In genomic region chr21:42374457-42374856, GRCh38 we compare ENCODE assay signal across 1 cellular context.
TF ChIP-seq lines count a peak whose summit lies in the region.

No MANE protein-coding gene starts in this region.

TF ChIP-seq in K562, 482 proteins besides CTCF, POLR2A, EP300 and RAD21:
- TF ChIP-seq FUS (optimal IDR thresholded peaks at IDR 0.05; ENCODE audit: low read depth, low read length) (no peak), CBX5 (IDR thresholded peaks at IDR 0.05; ENCODE audit: borderline replicate concordance, low read depth) (no peak), ZBTB1 (CRISPR knock-in tag; IDR thresholded peaks at IDR 0.05; ENCODE audit: borderline replicate concordance, low read depth) (no peak), CBFA2T3 (IDR thresholded peaks at IDR 0.05) (no peak), ZBTB33 (CRISPR knock-in tag; IDR thresholded peaks at IDR 0.05) (no peak), BCOR (IDR thresholded peaks at IDR 0.05) (no peak), BMI1 (IDR thresholded peaks at IDR 0.05; ENCODE audit: low read length) (no peak), C11orf30 (IDR thresholded peaks at IDR 0.05; ENCODE audit: low read depth) (no peak), ID3 (CRISPR knock-in tag; IDR thresholded peaks at IDR 0.05) (no peak), ID3 (tag; IDR thresholded peaks at IDR 0.05) (no peak), TBL1XR1 (IDR thresholded peaks at IDR 0.05; ENCODE audit: low read length in 2 of 2) (no peak)
